ENCODE assay signal across 14 cellular contexts in genomic region chr4:90118547-90119211, GRCh38. TPM values are rescaled to one million over a fixed set of nuclear protein-coding genes. Genes with fewer than 3 reads are reported as not detected.
A peak's percentile ranks its signal among the peaks of the same experiment; 100 is the strongest.
DNase-seq lines count a peak whose midpoint lies in the region; ATAC-seq and TF ChIP-seq lines count a peak whose summit lies in the region.
"Had no signal": no experiment of that assay in that cellular context is flagged by ENCODE, and none has a peak within 500 bp of the region (broad histone marks: within the 10 kb centered on the region; RNA-seq: fewer than 3 reads in every experiment).

No MANE protein-coding gene starts in this region.

- H2BK120ac ChIP-seq in trophoblast cell (ENCODE audit: insufficient read depth, low read length, poor library complexity) = no peak overlapping the region

- no peak overlapping the region for H4K8ac ChIP-seq in trophoblast cell (ENCODE audit: low read depth, low read length)

- ATAC-seq in GM21825 (IDR thresholded peaks at IDR 0.05; ENCODE audit: unreplicated experiment) (peak; percentile 72), HG03159 (IDR thresholded peaks at IDR 0.05; ENCODE audit: unreplicated experiment) (peak; percentile 90), lower lobe of right lung (no peak)
- ATAC-seq: activated T-cell treated with anti-CD3 and anti-CD28 coated beads, Interleukin-2, amount 50 U/mL, for 4 hours had no signal

- WGBS in trophoblast cell (ENCODE audit: extremely low coverage, insufficient coverage, insufficient read length) = no CpG with 5 or more reads among the region's 4 CpGs

- intact Hi-C loops in lower lobe of right lung (cut with DNase I) = no loop called here

- H3K79me2 ChIP-seq in trophoblast cell (ENCODE audit: control insufficient read depth, insufficient read depth, low read length, poor library complexity) = no peaks in the 10 kb centered on the region

- no peak overlapping the region for H3K4me2 ChIP-seq in trophoblast cell (ENCODE audit: low read length)

- H3K9me3 ChIP-seq in trophoblast cell (ENCODE audit: insufficient read depth, low read depth, low read length) (no peaks in the 10 kb centered on the region), lower lobe of right lung (no peaks in the 10 kb centered on the region)

- no peaks in the 10 kb centered on the region for H3K4me1 ChIP-seq in trophoblast cell (ENCODE audit: control insufficient read depth in 1 of 2, insufficient read depth in 2 of 2, low read length in 2 of 2)
- H3K4me1 ChIP-seq in lower lobe of right lung = no peaks in the 10 kb centered on the region

- no peak overlapping the region for H3K18ac ChIP-seq in trophoblast cell (ENCODE audit: low read length)

- H3K23ac ChIP-seq in trophoblast cell (ENCODE audit: low read length) = peak overlapping the region; percentile 92

- H3K27me3 ChIP-seq in trophoblast cell (ENCODE audit: insufficient read depth, low read length) (no peaks in the 10 kb centered on the region), lower lobe of right lung (ENCODE audit: low read depth) (no peaks in the 10 kb centered on the region)

- H3K9ac ChIP-seq in trophoblast cell (ENCODE audit: low read length) = no peak overlapping the region

- H3K79me1 ChIP-seq in trophoblast cell (ENCODE audit: low read length) = no peaks in the 10 kb centered on the region

- H2BK5ac ChIP-seq in trophoblast cell (ENCODE audit: low read depth, low read length, poor library complexity) = no peak overlapping the region

- H2AFZ ChIP-seq in trophoblast cell (ENCODE audit: insufficient read depth, low read length, poor library complexity) = no peak overlapping the region

- no peak overlapping the region for H2BK12ac ChIP-seq in trophoblast cell (ENCODE audit: low read length)

- DNase-seq in NCI-H526 (lab: John Stamatoyannopoulos, UW) (peak; percentile 18 to 39), NCI-H526 treated with DMSO at 0.1 percent for 48 hours (lab: John Stamatoyannopoulos, UW) (no peak), trophoblast cell (no peak), lower lobe of right lung (no peak), superior temporal gyrus (ENCODE audit: extremely low spot score) (no peak), mucosa of gallbladder (ENCODE audit: low spot score) (no peak)
- DNase-seq: 8988T; activated T-cell treated with anti-CD3 and anti-CD28 coated beads, Interleukin-2, amount 50 U/mL, for 4 hours; DND-41; NCI-H2171; retina had no signal

- H4K12ac ChIP-seq in trophoblast cell (ENCODE audit: low read depth, low read length) = no peak overlapping the region

- no peak overlapping the region for H3K4ac ChIP-seq in trophoblast cell (ENCODE audit: low read depth, low read length)

- H3K14ac ChIP-seq in trophoblast cell (ENCODE audit: low read length) = no peak overlapping the region

- TF ChIP-seq CTCF in lower lobe of right lung (IDR thresholded peaks at IDR 0.05) = no peak

- H3K4me3 ChIP-seq in trophoblast cell (ENCODE audit: low read depth, low read length) = no peak overlapping the region
- H3K4me3 ChIP-seq in lower lobe of right lung = no peak overlapping the region

- H3K36me3 ChIP-seq in trophoblast cell (ENCODE audit: control insufficient read depth in 1 of 2, insufficient read depth in 2 of 2, low read length in 2 of 2) = no peaks in the 10 kb centered on the region
- H3K36me3 ChIP-seq in lower lobe of right lung = no peaks in the 10 kb centered on the region

- H4K91ac ChIP-seq in trophoblast cell (ENCODE audit: low read depth, low read length) = no peak overlapping the region

- H3K27ac ChIP-seq in trophoblast cell (ENCODE audit: low read depth, low read length) (no peak overlapping the region), lower lobe of right lung (no peak overlapping the region)
- H3K27ac ChIP-seq: epithelial cell of prostate had no signal

- H2AK5ac ChIP-seq in trophoblast cell (ENCODE audit: low read length) = no peak overlapping the region

RNA-seq across cellular contexts. Expression of gene CCSER1, which starts 8.5 kb away (rescaled TPM):
- polyA plus RNA-seq in trophoblast cell (2013) = 2.6 and 2.8 TPM in 2 replicates
- total RNA-seq in lower lobe of right lung = 8.4 TPM
- 5.4 TPM for total RNA-seq in mucosa of gallbladder

Comparison
In these comparisons a context has a peak if more than half of its experiments do, and no peak if none do; other contexts are left out.
1. DNase-seq: peak in NCI-H526 (2 of 2); none in NCI-H526 treated with DMSO at 0.1 percent for 48 hours (single experiment), trophoblast cell (0 of 2), lower lobe of right lung (single experiment), superior temporal gyrus (single experiment) and mucosa of gallbladder (single experiment).
2. ATAC-seq: peak in GM21825 (single experiment) and HG03159 (single experiment); none in lower lobe of right lung (0 of 2).